Comparison of ENCODE assay signal across 1 cellular context in the genomic region with DNA sequence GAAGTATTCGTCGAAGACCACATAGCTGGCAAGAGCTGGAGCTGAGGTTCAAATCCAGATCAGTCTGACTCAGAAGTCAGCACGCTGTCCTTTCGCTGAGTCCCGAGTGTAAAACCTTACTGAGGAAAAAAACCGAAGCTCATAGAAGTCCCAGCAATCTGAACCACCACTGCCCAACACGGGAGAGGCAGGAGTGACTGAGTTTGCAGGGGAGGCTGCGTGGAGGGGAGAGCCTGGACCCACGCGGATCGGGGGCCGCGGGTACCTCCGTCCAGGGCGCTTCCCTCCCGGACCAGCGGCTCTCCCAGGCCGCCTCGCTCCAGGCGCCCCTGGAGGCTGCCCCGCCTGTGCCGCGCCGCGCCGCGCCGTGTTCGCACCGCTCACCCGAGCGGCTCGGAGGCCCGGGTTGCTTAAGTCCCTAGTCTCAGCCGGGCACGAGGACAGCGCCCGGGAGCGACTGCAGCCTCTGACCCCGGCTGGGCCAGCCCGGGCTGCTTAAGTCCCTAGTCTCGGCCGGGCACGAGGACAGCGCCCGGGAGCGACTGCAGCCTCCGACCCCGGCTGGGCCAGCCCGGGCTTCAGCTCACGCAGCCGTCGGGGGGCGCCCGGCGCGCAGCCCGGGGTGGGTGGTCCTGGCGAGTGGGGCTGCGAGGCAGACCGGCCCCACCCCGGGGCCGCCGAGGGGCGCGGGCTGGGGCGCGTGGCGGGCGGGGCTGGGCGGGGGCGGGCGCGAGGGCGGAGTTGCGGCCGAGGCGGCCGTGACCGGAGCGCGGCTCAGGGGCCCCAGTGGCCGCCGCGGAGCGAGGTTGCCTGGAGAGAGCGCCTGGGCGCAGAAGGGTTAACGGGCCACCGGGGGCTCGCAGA.
TF ChIP-seq lines count a peak whose summit lies in the region.

A gene (plus strand): TSS at position 777 of the 864 bp plus-strand sequence. CDS start 2,881 bp downstream, outside the sequence.

TF ChIP-seq in K562, 482 proteins besides CTCF, POLR2A, EP300 and RAD21 (continued from another document and continues in another):
- TF ChIP-seq CCNT2 (IDR thresholded peaks at IDR 0.05; ENCODE audit: borderline replicate concordance, extremely low read depth, insufficient read length, low read depth, low read length) (peak; percentile 59), NCOA1 (IDR thresholded peaks at IDR 0.05; ENCODE audit: low read depth) (no peak), EP400 (IDR thresholded peaks at IDR 0.05) (peak; percentile 32; the same call in 1 of the 2 replicates), HEY1 (CRISPR knock-in tag; IDR thresholded peaks at IDR 0.05; ENCODE audit: borderline replicate concordance) (no peak), CEBPG (CRISPR knock-in tag; IDR thresholded peaks at IDR 0.05) (peak; percentile 74), CEBPG (tag; conservative IDR thresholded peaks at IDR 0.05 in 1 of 2, IDR thresholded peaks at IDR 0.05 in 1 of 2) (peak in 1 of 2 experiments; percentile 67; a peak in 2 of 4 replicates), MEF2D (tag; conservative IDR thresholded peaks at IDR 0.05; ENCODE audit: low read depth) (no peak), KLF13 (tag; IDR thresholded peaks at IDR 0.05; ENCODE audit: borderline replicate concordance, low read depth) (0 out of 2 replicates have a peak, but pooled peaks have one; percentile 25), TARDBP (IDR thresholded peaks at IDR 0.05) (no peak), ZBTB1 (CRISPR knock-in tag; IDR thresholded peaks at IDR 0.05; ENCODE audit: borderline replicate concordance, low read depth) (peak; percentile 57; the same call in 1 of the 2 replicates), NFE2 (IDR thresholded peaks at IDR 0.05; ENCODE audit: low read depth) (no peak), STAT5A (IDR thresholded peaks at IDR 0.05; ENCODE audit: borderline replicate concordance, low read length) (no peak), CAMTA2 (CRISPR knock-in tag; conservative IDR thresholded peaks at IDR 0.05) (no peak), NFE2L1 (tag; IDR thresholded peaks at IDR 0.05; ENCODE audit: borderline replicate concordance, low read depth) (no peak), MYC (IDR thresholded peaks at IDR 0.05; ENCODE audit: low read depth, low read length) (peak; percentile 74), MYC (CRISPR knock-in tag; IDR thresholded peaks at IDR 0.05; ENCODE audit: borderline replicate concordance, low read depth) (no peak), U2AF2 (optimal IDR thresholded peaks at IDR 0.05; ENCODE audit: low read depth, low read length) (no peak), COPS2 (conservative IDR thresholded peaks at IDR 0.05) (no peak), TAF15 (IDR thresholded peaks at IDR 0.05; ENCODE audit: low read depth, low read length) (no peak), BRF1 (IDR thresholded peaks at IDR 0.05; ENCODE audit: borderline replicate concordance, extremely low read depth, insufficient read length) (no peak), LARP7 (IDR thresholded peaks at IDR 0.05) (no peak), KHSRP (IDR thresholded peaks at IDR 0.05) (no peak), GTF2F1 (IDR thresholded peaks at IDR 0.05; ENCODE audit: low read depth, low read length) (no peak), HNRNPL (IDR thresholded peaks at IDR 0.05; ENCODE audit: low read depth, low read length) (peak; percentile 80; the same call in 1 of the 2 replicates), NFATC3 (IDR thresholded peaks at IDR 0.05) (no peak)
- TF ChIP-seq, protein P1, sequence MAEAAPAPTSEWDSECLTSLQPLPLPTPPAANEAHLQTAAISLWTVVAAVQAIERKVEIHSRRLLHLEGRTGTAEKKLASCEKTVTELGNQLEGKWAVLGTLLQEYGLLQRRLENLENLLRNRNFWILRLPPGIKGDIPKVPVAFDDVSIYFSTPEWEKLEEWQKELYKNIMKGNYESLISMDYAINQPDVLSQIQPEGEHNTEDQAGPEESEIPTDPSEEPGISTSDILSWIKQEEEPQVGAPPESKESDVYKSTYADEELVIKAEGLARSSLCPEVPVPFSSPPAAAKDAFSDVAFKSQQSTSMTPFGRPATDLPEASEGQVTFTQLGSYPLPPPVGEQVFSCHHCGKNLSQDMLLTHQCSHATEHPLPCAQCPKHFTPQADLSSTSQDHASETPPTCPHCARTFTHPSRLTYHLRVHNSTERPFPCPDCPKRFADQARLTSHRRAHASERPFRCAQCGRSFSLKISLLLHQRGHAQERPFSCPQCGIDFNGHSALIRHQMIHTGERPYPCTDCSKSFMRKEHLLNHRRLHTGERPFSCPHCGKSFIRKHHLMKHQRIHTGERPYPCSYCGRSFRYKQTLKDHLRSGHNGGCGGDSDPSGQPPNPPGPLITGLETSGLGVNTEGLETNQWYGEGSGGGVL (CRISPR knock-in tag; IDR thresholded peaks at IDR 0.05) = no peak
- TF ChIP-seq, protein P2, sequence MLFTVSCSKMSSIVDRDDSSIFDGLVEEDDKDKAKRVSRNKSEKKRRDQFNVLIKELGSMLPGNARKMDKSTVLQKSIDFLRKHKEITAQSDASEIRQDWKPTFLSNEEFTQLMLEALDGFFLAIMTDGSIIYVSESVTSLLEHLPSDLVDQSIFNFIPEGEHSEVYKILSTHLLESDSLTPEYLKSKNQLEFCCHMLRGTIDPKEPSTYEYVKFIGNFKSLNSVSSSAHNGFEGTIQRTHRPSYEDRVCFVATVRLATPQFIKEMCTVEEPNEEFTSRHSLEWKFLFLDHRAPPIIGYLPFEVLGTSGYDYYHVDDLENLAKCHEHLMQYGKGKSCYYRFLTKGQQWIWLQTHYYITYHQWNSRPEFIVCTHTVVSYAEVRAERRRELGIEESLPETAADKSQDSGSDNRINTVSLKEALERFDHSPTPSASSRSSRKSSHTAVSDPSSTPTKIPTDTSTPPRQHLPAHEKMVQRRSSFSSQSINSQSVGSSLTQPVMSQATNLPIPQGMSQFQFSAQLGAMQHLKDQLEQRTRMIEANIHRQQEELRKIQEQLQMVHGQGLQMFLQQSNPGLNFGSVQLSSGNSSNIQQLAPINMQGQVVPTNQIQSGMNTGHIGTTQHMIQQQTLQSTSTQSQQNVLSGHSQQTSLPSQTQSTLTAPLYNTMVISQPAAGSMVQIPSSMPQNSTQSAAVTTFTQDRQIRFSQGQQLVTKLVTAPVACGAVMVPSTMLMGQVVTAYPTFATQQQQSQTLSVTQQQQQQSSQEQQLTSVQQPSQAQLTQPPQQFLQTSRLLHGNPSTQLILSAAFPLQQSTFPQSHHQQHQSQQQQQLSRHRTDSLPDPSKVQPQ (CRISPR knock-in tag; IDR thresholded peaks at IDR 0.05; ENCODE audit: borderline replicate concordance) = no peak
- TF ChIP-seq, protein P3, sequence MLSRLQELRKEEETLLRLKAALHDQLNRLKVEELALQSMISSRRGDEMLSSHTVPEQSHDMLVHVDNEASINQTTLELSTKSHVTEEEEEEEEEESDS (CRISPR knock-in tag; IDR thresholded peaks at IDR 0.05) = no peak
- TF ChIP-seq, protein P4, sequence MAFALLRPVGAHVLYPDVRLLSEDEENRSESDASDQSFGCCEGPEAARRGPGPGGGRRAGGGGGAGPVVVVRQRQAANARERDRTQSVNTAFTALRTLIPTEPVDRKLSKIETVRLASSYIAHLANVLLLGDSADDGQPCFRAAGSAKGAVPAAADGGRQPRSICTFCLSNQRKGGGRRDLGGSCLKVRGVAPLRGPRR (CRISPR knock-in tag; IDR thresholded peaks at IDR 0.05) = no peak
- TF ChIP-seq, protein P5, sequence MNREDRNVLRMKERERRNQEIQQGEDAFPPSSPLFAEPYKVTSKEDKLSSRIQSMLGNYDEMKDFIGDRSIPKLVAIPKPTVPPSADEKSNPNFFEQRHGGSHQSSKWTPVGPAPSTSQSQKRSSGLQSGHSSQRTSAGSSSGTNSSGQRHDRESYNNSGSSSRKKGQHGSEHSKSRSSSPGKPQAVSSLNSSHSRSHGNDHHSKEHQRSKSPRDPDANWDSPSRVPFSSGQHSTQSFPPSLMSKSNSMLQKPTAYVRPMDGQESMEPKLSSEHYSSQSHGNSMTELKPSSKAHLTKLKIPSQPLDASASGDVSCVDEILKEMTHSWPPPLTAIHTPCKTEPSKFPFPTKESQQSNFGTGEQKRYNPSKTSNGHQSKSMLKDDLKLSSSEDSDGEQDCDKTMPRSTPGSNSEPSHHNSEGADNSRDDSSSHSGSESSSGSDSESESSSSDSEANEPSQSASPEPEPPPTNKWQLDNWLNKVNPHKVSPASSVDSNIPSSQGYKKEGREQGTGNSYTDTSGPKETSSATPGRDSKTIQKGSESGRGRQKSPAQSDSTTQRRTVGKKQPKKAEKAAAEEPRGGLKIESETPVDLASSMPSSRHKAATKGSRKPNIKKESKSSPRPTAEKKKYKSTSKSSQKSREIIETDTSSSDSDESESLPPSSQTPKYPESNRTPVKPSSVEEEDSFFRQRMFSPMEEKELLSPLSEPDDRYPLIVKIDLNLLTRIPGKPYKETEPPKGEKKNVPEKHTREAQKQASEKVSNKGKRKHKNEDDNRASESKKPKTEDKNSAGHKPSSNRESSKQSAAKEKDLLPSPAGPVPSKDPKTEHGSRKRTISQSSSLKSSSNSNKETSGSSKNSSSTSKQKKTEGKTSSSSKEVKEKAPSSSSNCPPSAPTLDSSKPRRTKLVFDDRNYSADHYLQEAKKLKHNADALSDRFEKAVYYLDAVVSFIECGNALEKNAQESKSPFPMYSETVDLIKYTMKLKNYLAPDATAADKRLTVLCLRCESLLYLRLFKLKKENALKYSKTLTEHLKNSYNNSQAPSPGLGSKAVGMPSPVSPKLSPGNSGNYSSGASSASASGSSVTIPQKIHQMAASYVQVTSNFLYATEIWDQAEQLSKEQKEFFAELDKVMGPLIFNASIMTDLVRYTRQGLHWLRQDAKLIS (CRISPR knock-in tag; IDR thresholded peaks at IDR 0.05) = peak; percentile 57
- TF ChIP-seq, protein P6, sequence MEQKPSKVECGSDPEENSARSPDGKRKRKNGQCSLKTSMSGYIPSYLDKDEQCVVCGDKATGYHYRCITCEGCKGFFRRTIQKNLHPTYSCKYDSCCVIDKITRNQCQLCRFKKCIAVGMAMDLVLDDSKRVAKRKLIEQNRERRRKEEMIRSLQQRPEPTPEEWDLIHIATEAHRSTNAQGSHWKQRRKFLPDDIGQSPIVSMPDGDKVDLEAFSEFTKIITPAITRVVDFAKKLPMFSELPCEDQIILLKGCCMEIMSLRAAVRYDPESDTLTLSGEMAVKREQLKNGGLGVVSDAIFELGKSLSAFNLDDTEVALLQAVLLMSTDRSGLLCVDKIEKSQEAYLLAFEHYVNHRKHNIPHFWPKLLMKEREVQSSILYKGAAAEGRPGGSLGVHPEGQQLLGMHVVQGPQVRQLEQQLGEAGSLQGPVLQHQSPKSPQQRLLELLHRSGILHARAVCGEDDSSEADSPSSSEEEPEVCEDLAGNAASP (IDR thresholded peaks at IDR 0.05) = no peak
- TF ChIP-seq, protein P7, sequence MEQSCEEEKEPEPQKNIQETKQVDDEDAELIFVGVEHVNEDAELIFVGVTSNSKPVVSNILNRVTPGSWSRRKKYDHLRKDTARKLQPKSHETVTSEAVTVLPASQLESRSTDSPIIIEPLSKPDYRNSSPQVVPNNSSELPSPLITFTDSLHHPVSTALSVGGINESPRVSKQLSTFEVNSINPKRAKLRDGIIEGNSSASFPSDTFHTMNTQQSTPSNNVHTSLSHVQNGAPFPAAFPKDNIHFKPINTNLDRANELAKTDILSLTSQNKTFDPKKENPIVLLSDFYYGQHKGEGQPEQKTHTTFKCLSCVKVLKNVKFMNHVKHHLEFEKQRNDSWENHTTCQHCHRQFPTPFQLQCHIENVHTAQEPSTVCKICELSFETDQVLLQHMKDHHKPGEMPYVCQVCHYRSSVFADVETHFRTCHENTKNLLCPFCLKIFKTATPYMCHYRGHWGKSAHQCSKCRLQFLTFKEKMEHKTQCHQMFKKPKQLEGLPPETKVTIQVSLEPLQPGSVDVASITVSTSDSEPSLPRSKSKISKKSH (CRISPR knock-in tag; IDR thresholded peaks at IDR 0.05) = no peak
- TF ChIP-seq, protein P8, sequence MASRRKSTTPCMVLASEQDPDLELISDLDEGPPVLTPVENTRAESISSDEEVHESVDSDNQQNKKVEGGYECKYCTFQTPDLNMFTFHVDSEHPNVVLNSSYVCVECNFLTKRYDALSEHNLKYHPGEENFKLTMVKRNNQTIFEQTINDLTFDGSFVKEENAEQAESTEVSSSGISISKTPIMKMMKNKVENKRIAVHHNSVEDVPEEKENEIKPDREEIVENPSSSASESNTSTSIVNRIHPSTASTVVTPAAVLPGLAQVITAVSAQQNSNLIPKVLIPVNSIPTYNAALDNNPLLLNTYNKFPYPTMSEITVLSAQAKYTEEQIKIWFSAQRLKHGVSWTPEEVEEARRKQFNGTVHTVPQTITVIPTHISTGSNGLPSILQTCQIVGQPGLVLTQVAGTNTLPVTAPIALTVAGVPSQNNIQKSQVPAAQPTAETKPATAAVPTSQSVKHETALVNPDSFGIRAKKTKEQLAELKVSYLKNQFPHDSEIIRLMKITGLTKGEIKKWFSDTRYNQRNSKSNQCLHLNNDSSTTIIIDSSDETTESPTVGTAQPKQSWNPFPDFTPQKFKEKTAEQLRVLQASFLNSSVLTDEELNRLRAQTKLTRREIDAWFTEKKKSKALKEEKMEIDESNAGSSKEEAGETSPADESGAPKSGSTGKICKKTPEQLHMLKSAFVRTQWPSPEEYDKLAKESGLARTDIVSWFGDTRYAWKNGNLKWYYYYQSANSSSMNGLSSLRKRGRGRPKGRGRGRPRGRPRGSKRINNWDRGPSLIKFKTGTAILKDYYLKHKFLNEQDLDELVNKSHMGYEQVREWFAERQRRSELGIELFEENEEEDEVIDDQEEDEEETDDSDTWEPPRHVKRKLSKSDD (conservative IDR thresholded peaks at IDR 0.05; ENCODE audit: low read length) = no peak
- TF ChIP-seq, protein P9, sequence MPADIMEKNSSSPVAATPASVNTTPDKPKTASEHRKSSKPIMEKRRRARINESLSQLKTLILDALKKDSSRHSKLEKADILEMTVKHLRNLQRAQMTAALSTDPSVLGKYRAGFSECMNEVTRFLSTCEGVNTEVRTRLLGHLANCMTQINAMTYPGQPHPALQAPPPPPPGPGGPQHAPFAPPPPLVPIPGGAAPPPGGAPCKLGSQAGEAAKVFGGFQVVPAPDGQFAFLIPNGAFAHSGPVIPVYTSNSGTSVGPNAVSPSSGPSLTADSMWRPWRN (IDR thresholded peaks at IDR 0.05; ENCODE audit: low read depth) = no peak
- TF ChIP-seq, protein P10, sequence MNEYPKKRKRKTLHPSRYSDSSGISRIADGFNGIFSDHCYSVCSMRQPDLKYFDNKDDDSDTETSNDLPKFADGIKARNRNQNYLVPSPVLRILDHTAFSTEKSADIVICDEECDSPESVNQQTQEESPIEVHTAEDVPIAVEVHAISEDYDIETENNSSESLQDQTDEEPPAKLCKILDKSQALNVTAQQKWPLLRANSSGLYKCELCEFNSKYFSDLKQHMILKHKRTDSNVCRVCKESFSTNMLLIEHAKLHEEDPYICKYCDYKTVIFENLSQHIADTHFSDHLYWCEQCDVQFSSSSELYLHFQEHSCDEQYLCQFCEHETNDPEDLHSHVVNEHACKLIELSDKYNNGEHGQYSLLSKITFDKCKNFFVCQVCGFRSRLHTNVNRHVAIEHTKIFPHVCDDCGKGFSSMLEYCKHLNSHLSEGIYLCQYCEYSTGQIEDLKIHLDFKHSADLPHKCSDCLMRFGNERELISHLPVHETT (CRISPR knock-in tag; conservative IDR thresholded peaks at IDR 0.05 in 1 of 2, IDR thresholded peaks at IDR 0.05 in 1 of 2) = peak in 1 of 2 experiments; percentile 83; a peak in 2 of 4 replicates
- TF ChIP-seq, protein P11, sequence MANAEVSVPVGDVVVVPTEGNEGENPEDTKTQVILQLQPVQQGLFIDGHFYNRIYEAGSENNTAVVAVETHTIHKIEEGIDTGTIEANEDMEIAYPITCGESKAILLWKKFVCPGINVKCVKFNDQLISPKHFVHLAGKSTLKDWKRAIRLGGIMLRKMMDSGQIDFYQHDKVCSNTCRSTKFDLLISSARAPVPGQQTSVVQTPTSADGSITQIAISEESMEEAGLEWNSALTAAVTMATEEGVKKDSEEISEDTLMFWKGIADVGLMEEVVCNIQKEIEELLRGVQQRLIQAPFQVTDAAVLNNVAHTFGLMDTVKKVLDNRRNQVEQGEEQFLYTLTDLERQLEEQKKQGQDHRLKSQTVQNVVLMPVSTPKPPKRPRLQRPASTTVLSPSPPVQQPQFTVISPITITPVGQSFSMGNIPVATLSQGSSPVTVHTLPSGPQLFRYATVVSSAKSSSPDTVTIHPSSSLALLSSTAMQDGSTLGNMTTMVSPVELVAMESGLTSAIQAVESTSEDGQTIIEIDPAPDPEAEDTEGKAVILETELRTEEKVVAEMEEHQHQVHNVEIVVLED (CRISPR knock-in tag; IDR thresholded peaks at IDR 0.05) = 0 out of 2 replicates have a peak, but pooled peaks have one; percentile 33
